Comparison of ENCODE assay signal across 1 cellular context in the genomic region with DNA sequence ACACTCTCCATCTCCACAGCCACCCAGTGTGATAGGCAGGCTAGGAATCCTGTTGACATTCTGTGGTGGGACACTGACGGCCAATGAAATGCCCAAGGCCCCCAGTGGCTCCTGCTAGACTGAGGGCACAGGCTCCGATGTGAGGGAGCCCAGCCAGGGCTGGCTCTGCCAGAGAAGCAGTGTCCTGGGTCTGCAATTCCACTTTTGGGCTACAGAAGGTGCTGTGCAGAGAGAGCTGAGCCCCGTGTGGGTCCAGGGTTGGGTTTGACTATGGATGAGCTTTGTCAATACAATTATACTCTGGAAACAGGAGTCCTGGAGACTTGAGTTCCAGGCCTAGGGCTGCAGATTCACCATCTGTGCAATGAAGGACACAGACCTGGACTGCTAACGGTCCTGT.
TF ChIP-seq lines count a peak whose summit lies in the region.

No MANE protein-coding gene starts in this region.

TF ChIP-seq in HepG2, 621 proteins besides CTCF, POLR2A, EP300 and RAD21:
- TF ChIP-seq PHF20 (CRISPR knock-in tag; IDR thresholded peaks at IDR 0.05) (no peak), ATF3 (CRISPR knock-in tag; IDR thresholded peaks at IDR 0.05) (no peak), GTF3A (CRISPR knock-in tag; conservative IDR thresholded peaks at IDR 0.05) (no peak), ZNF414 (CRISPR knock-in tag; IDR thresholded peaks at IDR 0.05) (no peak), MIXL1 (CRISPR knock-in tag; IDR thresholded peaks at IDR 0.05) (no peak), ZNF501 (CRISPR knock-in tag; IDR thresholded peaks at IDR 0.05) (no peak)
